In the genomic region with DNA sequence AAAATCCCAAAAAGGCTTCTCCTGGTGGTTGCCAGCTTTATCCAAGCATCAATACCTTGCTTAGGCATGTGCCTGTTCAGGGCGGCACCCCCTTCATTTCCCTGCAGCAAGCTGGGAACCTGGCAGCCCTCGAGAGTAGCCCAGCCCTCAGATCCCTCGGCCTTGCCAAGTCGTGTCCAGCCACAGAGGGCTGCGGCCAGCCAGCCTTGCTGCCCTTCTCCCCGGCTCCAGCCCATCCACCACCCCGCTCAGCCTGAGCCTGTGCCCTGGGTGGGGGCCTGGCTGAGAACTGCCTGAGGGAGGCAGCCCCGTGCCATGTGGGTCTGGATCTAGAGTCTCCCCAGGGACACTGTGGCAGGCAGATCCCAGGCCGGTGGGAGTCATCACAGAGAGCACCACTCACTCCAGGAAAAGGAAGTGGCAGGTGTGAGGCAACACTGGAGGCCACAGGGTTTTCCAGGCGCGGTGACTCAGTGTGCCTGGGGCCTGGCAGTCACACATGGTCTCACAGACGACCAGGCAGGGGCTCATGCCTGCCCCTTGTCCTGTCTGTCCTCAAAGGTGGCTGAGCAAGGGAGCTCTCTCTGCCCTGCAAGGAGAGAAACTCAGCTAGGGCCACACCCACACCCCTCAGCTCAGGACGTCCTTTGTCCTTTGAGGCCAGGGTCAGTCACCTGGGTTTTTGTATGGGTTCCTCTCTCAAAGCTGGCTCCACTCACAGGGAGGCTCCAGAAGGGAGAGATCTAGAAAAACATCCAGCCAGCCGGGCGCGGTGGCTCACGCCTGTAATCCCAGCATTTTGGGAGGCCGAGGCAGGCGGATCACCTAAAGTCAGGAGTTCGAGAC, we compare ENCODE assay signal across 8 cellular contexts. TPM values are rescaled to one million over a fixed set of nuclear protein-coding genes. Genes with fewer than 3 reads are reported as not detected.
DNase-seq lines count a peak whose midpoint lies in the region; ATAC-seq, FAIRE-seq and TF ChIP-seq lines count a peak whose summit lies in the region.

No MANE protein-coding gene starts in this region.

- H3K36me3 ChIP-seq in PC-9 (ENCODE audit: low read depth): peaks cover 26% of the 10 kb centered on the region; the same call in 1 of the 2 replicates

- FAIRE-seq in D721Med (lab: Jason Lieb, UNC): no peak

- POLR2A ChIA-PET in PC-9 (lab: Charles Lee; ENCODE audit: unreplicated experiment): interaction anchor here (0.6 to 1.6 kb wide), 5 partner anchors 11 to 255 kb away, joined by 4 to 22 read pairs (median 11); no protein-coding TSS in a partner anchor

- H3K4me2 ChIP-seq in PC-9: peak overlapping the region; percentile 75

- ATAC-seq in stimulated activated naive CD8-positive, alpha-beta T cell treated with anti-CD3 and anti-CD28 coated beads, Interleukin-15, Interleukin-2, amounts not matched to agents 100 U/mL and 50 U/mL, for 24 hours: peak; percentile 45

- peaks cover 69% of the 10 kb centered on the region for H3K79me2 ChIP-seq in PC-9 (ENCODE audit: low read depth)

- BruUV-seq in PC-9 (replicated peaks; lab: Mats Ljungman, UMichigan): no TSS peak

- intact Hi-C loops in PC-9 (cut with micrococcal nuclease; ENCODE audit: unreplicated experiment): loop anchor here (1.0 to 2.0 kb wide), 2 partner anchors 8 to 68 kb away; a partner anchor contains a TSS

- in situ Hi-C loops in G401 (cut with HindIII; ENCODE audit: low sequenced_read_pairs): loop anchor here (10.0 kb wide), 1 partner anchor 82 kb away; a partner anchor contains a TSS

- peak; percentile 91 for DNase-seq in G401 (ENCODE audit: low spot score)
- peak; percentile 97 to 99 for DNase-seq in PC-9
- peak; percentile 62 for DNase-seq in astrocyte of the hippocampus (ENCODE audit: low read depth, low spot score)
- DNase-seq in kidney tubule cell (ENCODE audit: low spot score): peak; percentile 97
- peak; percentile 83 for DNase-seq in stimulated activated naive CD8-positive, alpha-beta T cell treated with anti-CD3 and anti-CD28 coated beads, Interleukin-15, Interleukin-2, amounts not matched to agents 100 U/mL and 50 U/mL, for 24 hours
- DNase-seq in NCI-H146 treated with DMSO at 0.1 percent for 48 hours (lab: John Stamatoyannopoulos, UW; ENCODE audit: unreplicated experiment): no peak
- no peak for DNase-seq in D721Med (ENCODE audit: insufficient read length, low spot score)
- no peak for DNase-seq in GM20000 (ENCODE audit: low spot score)

- no peaks in the 10 kb centered on the region for H3K9me3 ChIP-seq in PC-9 (ENCODE audit: insufficient read depth, low read depth)

- H3K27me3 ChIP-seq in PC-9 (ENCODE audit: insufficient read depth, low read depth): no peaks in the 10 kb centered on the region

- H3K4me3 ChIP-seq in PC-9: peak overlapping the region; percentile 25; the same call in 1 of the 2 replicates

- TF ChIP-seq CTCF in PC-9 (conservative IDR thresholded peaks at IDR 0.05): no peak
- no peak for TF ChIP-seq CTCF in D721Med (IDR thresholded peaks at IDR 0.05; ENCODE audit: insufficient read depth, missing control alignments)
- no peak for TF ChIP-seq CTCF in GM20000 (IDR thresholded peaks at IDR 0.05; ENCODE audit: extremely low read depth, missing control alignments)

- H3F3A ChIP-seq in PC-9 (ENCODE audit: insufficient read depth, low read depth): peaks cover 62% of the 10 kb centered on the region

- H3K4me1 ChIP-seq in PC-9 (replicated peaks; ENCODE audit: insufficient read depth): peaks cover 71% of the 10 kb centered on the region

- no peak overlapping the region for H2AFZ ChIP-seq in PC-9

- CTCF ChIA-PET in PC-9 (lab: Charles Lee): interaction anchor here (0.5 to 1.2 kb wide), 5 partner anchors 20 to 616 kb away, joined by 3 to 4 read pairs (median 3); a partner anchor contains a TSS

- H3K9me2 ChIP-seq in PC-9 (ENCODE audit: insufficient read depth): no peaks in the 10 kb centered on the region

- H3K27ac ChIP-seq in PC-9: peak overlapping the region; percentile 84

- H4K20me1 ChIP-seq in PC-9 (ENCODE audit: insufficient read depth): no peaks in the 10 kb centered on the region

RNA-seq across cellular contexts. Expression of a gene that starts 12.2 kb away (rescaled TPM):
- total RNA-seq in G401 (2014; rRNA removed; shearing (Covaris generic)): 1.6 and 2.3 TPM in 2 replicates
- total RNA-seq in PC-9 (2021): 31.3 and 33.8 TPM in 2 replicates

RNA-seq across cellular contexts. Expression of a gene that starts 21.8 kb away (rescaled TPM):
- total RNA-seq in G401 (2014; rRNA removed; shearing (Covaris generic)): 25.3 and 32.4 TPM in 2 replicates
- 110 and 134 TPM in 2 replicates for total RNA-seq in PC-9 (2021)

RNA-seq across cellular contexts. Expression of a gene that starts 46.3 kb away (rescaled TPM):
- 12.3 and 13.9 TPM in 2 replicates for total RNA-seq in G401 (2014; rRNA removed; shearing (Covaris generic))
- 48.7 and 61.6 TPM in 2 replicates for total RNA-seq in PC-9 (2021)

RNA-seq across cellular contexts. Expression of a gene that starts 53.6 kb away (rescaled TPM):
- 24.7 and 26.6 TPM in 2 replicates for total RNA-seq in G401 (2014; rRNA removed; shearing (Covaris generic))
- 32.6 and 34.3 TPM in 2 replicates for total RNA-seq in PC-9 (2021)

Comparison
In these comparisons a context has a peak if more than half of its experiments do, and no peak if none do; other contexts are left out.
1. DNase-seq: peak in G401 (single experiment), PC-9 (2 of 2), astrocyte of the hippocampus (single experiment), kidney tubule cell (single experiment) and stimulated activated naive CD8-positive, alpha-beta T cell treated with anti-CD3 and anti-CD28 coated beads, Interleukin-15, Interleukin-2, amounts not matched to agents 100 U/mL and 50 U/mL, for 24 hours (single experiment); none in NCI-H146 treated with DMSO at 0.1 percent for 48 hours (single experiment), D721Med (single experiment) and GM20000 (single experiment).